In genomic region chr2:241316825-241317224, GRCh38 we compare ENCODE assay signal across 8 cellular contexts. TPM values are rescaled to one million over a fixed set of nuclear protein-coding genes. Genes with fewer than 3 reads are reported as not detected.
A peak's percentile ranks its signal among the peaks of the same experiment; 100 is the strongest.
DNase-seq lines count a peak whose midpoint lies in the region; ATAC-seq, FAIRE-seq and TF ChIP-seq lines count a peak whose summit lies in the region.

No MANE protein-coding gene starts in this region.

- peaks cover 70% of the 10 kb centered on the region for H3K4me1 Mint-ChIP-seq in activated CD8-positive, alpha-beta T cell treated with anti-CD3 and anti-CD28 coated beads, Interleukin-2, amount 10 ng/mL, durations not matched to agents 7 days and 5 days (ENCODE audit: low read depth)
- peaks cover 62% of the 10 kb centered on the region for H3K4me1 Mint-ChIP-seq in stimulated activated memory B cell treated with anti-CD40 and anti-IgM and Interleukin-4, amounts not matched to agents 10 μg/mL and 1 μg/mL and 100 μg/mL, for 72 hours

- peak overlapping the region; percentile 100 for H3K27ac ChIP-seq in HL-60 (replicated peaks)

- FAIRE-seq in D721Med (lab: Jason Lieb, UNC), result no peak

- POLR2A ChIA-PET in activated CD8-positive, alpha-beta T cell treated with anti-CD3 and anti-CD28 coated beads, Interleukin-2, amount 10 ng/mL, durations not matched to agents 7 days and 5 days (lab: Charles Lee), result interaction anchor here (0.6 to 3.5 kb wide), 7 partner anchors 9 to 198 kb away, joined by 3 to 24 read pairs (median 3); no protein-coding TSS in a partner anchor

- H3K27me3 Mint-ChIP-seq in activated CD8-positive, alpha-beta T cell treated with anti-CD3 and anti-CD28 coated beads, Interleukin-2, amount 10 ng/mL, durations not matched to agents 7 days and 5 days (ENCODE audit: low read depth), result no peaks in the 10 kb centered on the region
- no peaks in the 10 kb centered on the region for H3K27me3 Mint-ChIP-seq in stimulated activated memory B cell treated with anti-CD40 and anti-IgM and Interleukin-4, amounts not matched to agents 10 μg/mL and 1 μg/mL and 100 μg/mL, for 72 hours

- no peak for TF ChIP-seq CTCF in HL-60 (IDR thresholded peaks at IDR 0.05; ENCODE audit: insufficient read depth, low read length)
- no peak for TF ChIP-seq CTCF in D721Med (IDR thresholded peaks at IDR 0.05; ENCODE audit: insufficient read depth, missing control alignments)

- peak overlapping the region; percentile 100 for H3K27ac Mint-ChIP-seq in activated CD8-positive, alpha-beta T cell treated with anti-CD3 and anti-CD28 coated beads, Interleukin-2, amount 10 ng/mL, durations not matched to agents 7 days and 5 days
- H3K27ac Mint-ChIP-seq in stimulated activated memory B cell treated with anti-CD40 and anti-IgM and Interleukin-4, amounts not matched to agents 10 μg/mL and 1 μg/mL and 100 μg/mL, for 72 hours, result peak overlapping the region; percentile 97

- peaks cover 56% of the 10 kb centered on the region for H3K36me3 Mint-ChIP-seq in activated CD8-positive, alpha-beta T cell treated with anti-CD3 and anti-CD28 coated beads, Interleukin-2, amount 10 ng/mL, durations not matched to agents 7 days and 5 days (ENCODE audit: low read depth)
- peaks cover 41% of the 10 kb centered on the region for H3K36me3 Mint-ChIP-seq in stimulated activated memory B cell treated with anti-CD40 and anti-IgM and Interleukin-4, amounts not matched to agents 10 μg/mL and 1 μg/mL and 100 μg/mL, for 72 hours

- no peak for ATAC-seq in activated CD8-positive, alpha-beta T cell treated with anti-CD3 and anti-CD28 coated beads, Interleukin-2, amount 10 ng/mL, durations not matched to agents 7 days and 5 days
- ATAC-seq in stimulated activated memory B cell treated with anti-CD40 and anti-IgM and Interleukin-4, amounts not matched to agents 10 μg/mL and 1 μg/mL and 100 μg/mL, for 72 hours, result no peak

- H3K9me3 Mint-ChIP-seq in activated CD8-positive, alpha-beta T cell treated with anti-CD3 and anti-CD28 coated beads, Interleukin-2, amount 10 ng/mL, durations not matched to agents 7 days and 5 days (ENCODE audit: insufficient read depth), result no peaks in the 10 kb centered on the region
- no peaks in the 10 kb centered on the region for H3K9me3 Mint-ChIP-seq in stimulated activated memory B cell treated with anti-CD40 and anti-IgM and Interleukin-4, amounts not matched to agents 10 μg/mL and 1 μg/mL and 100 μg/mL, for 72 hours

- DNase-seq in HL-60 (ENCODE audit: low read depth in 1 of 2, low spot score in 1 of 2), result no peak
- no peak for DNase-seq in activated CD8-positive, alpha-beta T cell treated with anti-CD3 and anti-CD28 coated beads, Interleukin-2, amount 10 ng/mL, durations not matched to agents 7 days and 5 days
- no peak for DNase-seq in activated effector memory CD4-positive, alpha-beta T cell treated with anti-CD3 and anti-CD28 coated beads, Interleukin-2, amount 50 U/mL, for 16 hours
- no peak for DNase-seq in inferior parietal cortex (ENCODE audit: extremely low spot score)
- no peak for DNase-seq in D721Med (ENCODE audit: insufficient read length, low spot score)
- no peak for DNase-seq in AML-193 (lab: John Stamatoyannopoulos, UW)

- no peaks in the 10 kb centered on the region for H3K27me3 ChIP-seq in HL-60 (ENCODE audit: insufficient read depth, poor library complexity, severe bottlenecking)

- peak overlapping the region; percentile 100 for H3K4me3 Mint-ChIP-seq in activated CD8-positive, alpha-beta T cell treated with anti-CD3 and anti-CD28 coated beads, Interleukin-2, amount 10 ng/mL, durations not matched to agents 7 days and 5 days
- peak overlapping the region; percentile 92 for H3K4me3 Mint-ChIP-seq in stimulated activated memory B cell treated with anti-CD40 and anti-IgM and Interleukin-4, amounts not matched to agents 10 μg/mL and 1 μg/mL and 100 μg/mL, for 72 hours

- CTCF ChIA-PET in activated CD8-positive, alpha-beta T cell treated with anti-CD3 and anti-CD28 coated beads, Interleukin-2, amount 10 ng/mL, durations not matched to agents 7 days and 5 days (lab: Charles Lee), result interaction anchor here (1.4 kb wide), 1 partner anchor 27 kb away, joined by 3 read pairs; no protein-coding TSS in a partner anchor

- H3K4me3 ChIP-seq in HL-60 (replicated peaks; ENCODE audit: insufficient read depth, low read length) (peak overlapping the region; percentile 84), iPS-11a (ENCODE audit: low read depth, low read length) (peak overlapping the region; percentile 98)

RNA-seq across cellular contexts. Expression of gene SEPTIN2, which starts 1.1 kb away (rescaled TPM):
- 100 to 1,000 TPM; 247 TPM for total RNA-seq in activated CD8-positive, alpha-beta T cell treated with anti-CD3 and anti-CD28 coated beads, Interleukin-2, amount 10 ng/mL, durations not matched to agents 7 days and 5 days

RNA-seq across cellular contexts. Expression of gene HDLBP, which starts 1.4 kb away (rescaled TPM):
- total RNA-seq in activated CD8-positive, alpha-beta T cell treated with anti-CD3 and anti-CD28 coated beads, Interleukin-2, amount 10 ng/mL, durations not matched to agents 7 days and 5 days, result 100 to 1,000 TPM; 186 to 187 TPM

RNA-seq across cellular contexts. Expression of gene FARP2, which starts 39.3 kb away (rescaled TPM):
- total RNA-seq in activated CD8-positive, alpha-beta T cell treated with anti-CD3 and anti-CD28 coated beads, Interleukin-2, amount 10 ng/mL, durations not matched to agents 7 days and 5 days, result 10 to 100 TPM; 19.3 to 22.7 TPM
